18 cellular contexts compared by ENCODE assay signal in the genomic region with DNA sequence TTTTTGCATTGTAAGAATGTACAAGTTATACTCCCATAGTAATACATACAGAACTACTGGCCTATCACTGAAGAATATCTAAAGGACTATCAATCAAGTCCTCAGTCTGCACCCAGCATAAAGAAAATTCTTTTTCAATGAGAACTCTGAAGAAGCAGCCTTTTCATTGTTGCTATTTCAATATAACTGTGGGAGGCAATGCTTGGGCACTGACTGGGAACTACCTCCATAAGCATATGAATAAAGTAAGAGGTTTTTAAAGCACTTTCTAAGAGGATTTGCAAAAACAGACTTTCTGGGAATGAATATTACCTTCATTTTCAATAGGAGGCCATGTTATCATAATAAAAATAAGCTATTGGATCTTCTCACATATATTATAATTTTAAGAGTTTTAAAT. TPM values are rescaled to one million over a fixed set of nuclear protein-coding genes. Genes with fewer than 3 reads are reported as not detected.
DNase-seq lines count a peak whose midpoint lies in the region; ATAC-seq lines count a peak whose summit lies in the region.
"Had no signal": no experiment of that assay in that cellular context is flagged by ENCODE, and none has a peak within 500 bp of the region (broad histone marks: within the 10 kb centered on the region; RNA-seq: fewer than 3 reads in every experiment).

No MANE protein-coding gene starts in this region.

- peak; percentile 18 for DNase-seq in amniotic epithelial cell (ENCODE audit: low read depth)
- DNase-seq in superior temporal gyrus (ENCODE audit: extremely low spot score): peak; percentile 16
- DNase-seq in CD8-positive, alpha-beta memory T cell: no peak
- DNase-seq in NAMALWA (ENCODE audit: low spot score): no peak
- DNase-seq in MG63: no peak
- DNase-seq: BE2C; CD4-positive, alpha-beta memory T cell; DMS53; GF-D8; HCEC 1CT; HFFc6; IMR-90; KBM-7 had no signal

- H3K4me1 Mint-ChIP-seq in CD8-positive, alpha-beta memory T cell: no peaks in the 10 kb centered on the region

- no peak overlapping the region for H3K9ac ChIP-seq in HUES48 (ENCODE audit: low read depth, low read length)
- no peak overlapping the region for H3K9ac ChIP-seq in iPS-18a (ENCODE audit: low read length)

- H3K27me3 ChIP-seq in HUES48 (ENCODE audit: control insufficient read depth, insufficient read depth, low read length) (no peaks in the 10 kb centered on the region), iPS-18a (ENCODE audit: control insufficient read depth, insufficient read depth, low read length) (no peaks in the 10 kb centered on the region), MG63 (no peaks in the 10 kb centered on the region)
- H3K27me3 ChIP-seq in CD8-positive, alpha-beta memory T cell (ENCODE audit: insufficient read depth, low read length, poor library complexity, severe bottlenecking): no peaks in the 10 kb centered on the region
- H3K27me3 ChIP-seq: BE2C had no signal

- H3K27ac Mint-ChIP-seq in CD8-positive, alpha-beta memory T cell: no peak overlapping the region
- H3K27ac Mint-ChIP-seq: CD4-positive, alpha-beta memory T cell; HFFc6 had no signal

- H3K36me3 Mint-ChIP-seq in CD8-positive, alpha-beta memory T cell: no peaks in the 10 kb centered on the region
- H3K36me3 Mint-ChIP-seq: CD4-positive, alpha-beta memory T cell had no signal

- H3K9me3 ChIP-seq in HUES48 (ENCODE audit: control insufficient read depth, insufficient read depth, low read length) (peaks cover 6% of the 10 kb centered on the region; the same call in 1 of the 2 replicates), iPS-18a (ENCODE audit: control insufficient read depth, low read depth, low read length) (no peaks in the 10 kb centered on the region), MG63 (no peaks in the 10 kb centered on the region)
- H3K9me3 ChIP-seq in CD8-positive, alpha-beta memory T cell (ENCODE audit: low read length): no peaks in the 10 kb centered on the region
- H3K9me3 ChIP-seq: A549, BE2C had no signal

- H3K4me3 Mint-ChIP-seq in CD8-positive, alpha-beta memory T cell: no peak overlapping the region
- H3K4me3 Mint-ChIP-seq: CD4-positive, alpha-beta memory T cell; HFFc6 had no signal

- H3K4me3 ChIP-seq in HUES48 (ENCODE audit: low read depth, low read length) (no peak overlapping the region), iPS-18a (ENCODE audit: low read length) (peak overlapping the region; percentile 34), MG63 (no peak overlapping the region)
- no peak overlapping the region for H3K4me3 ChIP-seq in CD8-positive, alpha-beta memory T cell (ENCODE audit: low read length)
- H3K4me3 ChIP-seq: A549 had no signal

- H3K9me3 Mint-ChIP-seq in CD8-positive, alpha-beta memory T cell: no peaks in the 10 kb centered on the region
- H3K9me3 Mint-ChIP-seq: CD4-positive, alpha-beta memory T cell; HFFc6 had no signal

- H3K27me3 Mint-ChIP-seq in CD8-positive, alpha-beta memory T cell: no peaks in the 10 kb centered on the region

- ATAC-seq in GM18519 (IDR thresholded peaks at IDR 0.05; ENCODE audit: low FRiP score, unreplicated experiment): no peak
- ATAC-seq: A549 had no signal

- H3K27ac ChIP-seq in HUES48 (ENCODE audit: low read depth, low read length) (peak overlapping the region; percentile 95), iPS-18a (ENCODE audit: low read length) (peak overlapping the region; percentile 42)
- H3K27ac ChIP-seq in CD8-positive, alpha-beta memory T cell (ENCODE audit: low read depth, low read length): no peak overlapping the region
- H3K27ac ChIP-seq: A549, C4-2B had no signal

- POLR2A ChIA-PET in CD8-positive, alpha-beta memory T cell (lab: Charles Lee): no interaction called here

- H3K36me3 ChIP-seq in HUES48 (ENCODE audit: control insufficient read depth, insufficient read depth, low read length) (no peaks in the 10 kb centered on the region), iPS-18a (ENCODE audit: control insufficient read depth, low read depth, low read length) (no peaks in the 10 kb centered on the region), MG63 (no peaks in the 10 kb centered on the region)
- no peaks in the 10 kb centered on the region for H3K36me3 ChIP-seq in CD8-positive, alpha-beta memory T cell (ENCODE audit: insufficient read depth, low read length)
- H3K36me3 ChIP-seq: BE2C had no signal

- CTCF ChIA-PET in CD8-positive, alpha-beta memory T cell (lab: Charles Lee): no interaction called here

- H3K4me1 ChIP-seq in HUES48 (ENCODE audit: control insufficient read depth, insufficient read depth, low read length): peaks cover 38% of the 10 kb centered on the region
- peaks cover 35% of the 10 kb centered on the region for H3K4me1 ChIP-seq in iPS-18a (ENCODE audit: control insufficient read depth, low read depth, low read length)
- H3K4me1 ChIP-seq in CD8-positive, alpha-beta memory T cell (ENCODE audit: insufficient read depth, low read length): no peaks in the 10 kb centered on the region
- H3K4me1 ChIP-seq: BE2C had no signal

RNA-seq across cellular contexts. Expression of a gene that starts 24.6 kb away (rescaled TPM):
- total RNA-seq in CD8-positive, alpha-beta memory T cell: 10 to 100 TPM; 12.8 to 13.3 TPM
- 2.2 TPM for polyA plus RNA-seq in CD8-positive, alpha-beta memory T cell
- total RNA-seq in MG63 (2014; rRNA removed; shearing (Covaris generic); ENCODE audit: low replicate concordance): 23.0 and 36.9 TPM in 2 replicates

Comparison
In these comparisons a context has a peak if more than half of its experiments do, and no peak if none do; other contexts are left out.
1. DNase-seq: peak in amniotic epithelial cell (single experiment) and superior temporal gyrus (single experiment); none in CD8-positive, alpha-beta memory T cell (0 of 5), NAMALWA (single experiment) and MG63 (single experiment).